Comparison of ENCODE assay signal across 22 cellular contexts in genomic region chr3:127732303-127732702, GRCh38. TPM values are rescaled to one million over a fixed set of nuclear protein-coding genes. Genes with fewer than 3 reads are reported as not detected.
DNase-seq lines count a peak whose midpoint lies in the region; TF ChIP-seq lines count a peak whose summit lies in the region.
"Had no signal": no experiment of that assay in that cellular context is flagged by ENCODE, and none has a peak within 500 bp of the region (broad histone marks: within the 10 kb centered on the region; RNA-seq: fewer than 3 reads in every experiment).

No MANE protein-coding gene starts in this region.

- no peaks in the 10 kb centered on the region for H3K27me3 Mint-ChIP-seq in chondrocyte (ENCODE audit: low read depth)
- H3K27me3 Mint-ChIP-seq in nephron (ENCODE audit: low read depth), result peaks cover 7% of the 10 kb centered on the region
- H3K27me3 Mint-ChIP-seq: B cell had no signal

- H3K27ac Mint-ChIP-seq in chondrocyte (ENCODE audit: unreplicated experiment) (peak overlapping the region; percentile 37), nephron (peak overlapping the region; percentile 55 to 94 (median 84))
- H3K27ac Mint-ChIP-seq: activated CD4-positive, alpha-beta T cell treated with anti-CD3 and anti-CD28 coated beads, Interleukin-2, amount 10 ng/mL, durations not matched to agents 24 days and 14 days; B cell had no signal

- DNase-seq in DMS53 (lab: John Stamatoyannopoulos, UW) (peak; percentile 54), DMS53 treated with DMSO at 0.1 percent for 48 hours (lab: John Stamatoyannopoulos, UW; ENCODE audit: unreplicated experiment) (no peak), NCI-H82 treated with DMSO at 0.1 percent for 48 hours (lab: John Stamatoyannopoulos, UW; ENCODE audit: unreplicated experiment) (peak; percentile 80), chondrocyte (ENCODE audit: low spot score) (no peak), EL (no peak), SW480 (ENCODE audit: low spot score) (no peak)
- DNase-seq in activated naive CD4-positive, alpha-beta T cell treated with anti-CD3 and anti-CD28 coated beads, Interleukin-2, amount 50 U/mL, for 16 hours, result no peak
- DNase-seq: activated CD4-positive, alpha-beta T cell treated with anti-CD3 and anti-CD28 coated beads, Interleukin-2, amount 10 ng/mL, durations not matched to agents 24 days and 14 days; activated gamma-delta T cell; amniotic stem cell; Calu3; central memory CD4-positive, alpha-beta T cell; effector CD4-positive, alpha-beta T cell; GF-D8; head of caudate nucleus; kidney glomerular epithelial cell; stimulated activated CD4-positive, alpha-beta T cell treated with anti-CD3 and anti-CD28 coated beads, Interleukin-15, amount 100 ng/mL, for 24 hours; stimulated activated naive CD4-positive, alpha-beta T cell; T-helper 9 cell; transverse colon had no signal

- peaks cover 1% of the 10 kb centered on the region for H3K36me3 Mint-ChIP-seq in chondrocyte (ENCODE audit: low read depth)
- H3K36me3 Mint-ChIP-seq in nephron (ENCODE audit: low read depth), result no peaks in the 10 kb centered on the region

- TF ChIP-seq CTCF in chondrocyte (IDR thresholded peaks at IDR 0.05) (no peak), nephron (IDR thresholded peaks at IDR 0.05; ENCODE audit: unreplicated experiment in 3 of 3) (no peak)

- H3K9me3 Mint-ChIP-seq in chondrocyte (ENCODE audit: low read depth) (no peaks in the 10 kb centered on the region), nephron (no peaks in the 10 kb centered on the region)
- H3K9me3 Mint-ChIP-seq: activated CD4-positive, alpha-beta T cell treated with anti-CD3 and anti-CD28 coated beads, Interleukin-2, amount 10 ng/mL, durations not matched to agents 24 days and 14 days had no signal

- no peak overlapping the region for H3K4me3 Mint-ChIP-seq in chondrocyte (ENCODE audit: unreplicated experiment)
- H3K4me3 Mint-ChIP-seq in nephron, result no peak overlapping the region
- H3K4me3 Mint-ChIP-seq: activated CD4-positive, alpha-beta T cell treated with anti-CD3 and anti-CD28 coated beads, Interleukin-2, amount 10 ng/mL, durations not matched to agents 24 days and 14 days; B cell had no signal

- H3K4me1 Mint-ChIP-seq in chondrocyte (ENCODE audit: low read depth) (peaks cover 59% of the 10 kb centered on the region), nephron (peaks cover 61% of the 10 kb centered on the region)

RNA-seq across cellular contexts. Expression of gene ABTB1, which starts 59.6 kb away (rescaled TPM):
- total RNA-seq in chondrocyte, result 18.1 to 27.2 TPM (median 26.7 TPM) in 3 replicates

Comparison
In these comparisons a context has a peak if more than half of its experiments do, and no peak if none do; other contexts are left out.
1. DNase-seq: peak in DMS53 (single experiment) and NCI-H82 treated with DMSO at 0.1 percent for 48 hours (single experiment); none in DMS53 treated with DMSO at 0.1 percent for 48 hours (single experiment), chondrocyte (single experiment), EL (single experiment), SW480 (single experiment) and activated naive CD4-positive, alpha-beta T cell treated with anti-CD3 and anti-CD28 coated beads, Interleukin-2, amount 50 U/mL, for 16 hours (single experiment).